Comparison of ENCODE assay signal across 1 cellular context in genomic region chr1:236795757-236796719, GRCh38.
TF ChIP-seq lines count a peak whose summit lies in the region.

No MANE protein-coding gene starts in this region.

TF ChIP-seq in HEK293, 187 proteins besides CTCF, POLR2A, EP300 and RAD21 (continued from another document and continues in another):
- TF ChIP-seq ZNF394 (tag by site-specific recombination; IDR thresholded peaks at IDR 0.05; ENCODE audit: borderline replicate concordance) (no peak), ZNF830 (tag by site-specific recombination; IDR thresholded peaks at IDR 0.05; ENCODE audit: low read depth) (no peak), ZSCAN16 (tag by site-specific recombination; IDR thresholded peaks at IDR 0.05) (no peak), ZNF560 (tag by site-specific recombination; IDR thresholded peaks at IDR 0.05; ENCODE audit: borderline replicate concordance) (no peak), ZNF776 (tag by site-specific recombination; IDR thresholded peaks at IDR 0.05; ENCODE audit: borderline replicate concordance) (no peak), ZNF16 (tag by site-specific recombination; IDR thresholded peaks at IDR 0.05; ENCODE audit: low read depth) (no peak), ZNF280C (tag by site-specific recombination; IDR thresholded peaks at IDR 0.05) (no peak), ZBTB48 (tag by site-specific recombination; IDR thresholded peaks at IDR 0.05) (no peak), KLF9 (tag by site-specific recombination; IDR thresholded peaks at IDR 0.05; ENCODE audit: low read depth) (no peak), ZNF248 (tag by site-specific recombination; IDR thresholded peaks at IDR 0.05) (no peak), ZBTB26 (tag by site-specific recombination; optimal IDR thresholded peaks at IDR 0.05) (peak; percentile 42), ZNF449 (tag by site-specific recombination; IDR thresholded peaks at IDR 0.05) (no peak; the same call in 1 of the 2 replicates), ZNF843 (tag by site-specific recombination; IDR thresholded peaks at IDR 0.05) (no peak), ZXDB (tag by site-specific recombination; IDR thresholded peaks at IDR 0.05) (no peak), ZNF639 (tag by site-specific recombination; IDR thresholded peaks at IDR 0.05) (no peak; the same call in 1 of the 2 replicates), ZNF670 (tag by site-specific recombination; IDR thresholded peaks at IDR 0.05; ENCODE audit: low read depth) (no peak), ZNF18 (tag by site-specific recombination; IDR thresholded peaks at IDR 0.05) (no peak), ZNF558 (tag by site-specific recombination; IDR thresholded peaks at IDR 0.05) (no peak), ZNF529 (tag by site-specific recombination; IDR thresholded peaks at IDR 0.05; ENCODE audit: insufficient replicate concordance) (no peak), OVOL3 (tag by site-specific recombination; IDR thresholded peaks at IDR 0.05) (no peak), ZNF24 (tag by site-specific recombination; IDR thresholded peaks at IDR 0.05) (0 out of 2 replicates have a peak, but pooled peaks have one; percentile 2), ELK4 (IDR thresholded peaks at IDR 0.05; ENCODE audit: borderline replicate concordance, low read depth, low read length) (no peak), PRDM2 (tag by site-specific recombination; IDR thresholded peaks at IDR 0.05; ENCODE audit: borderline replicate concordance) (no peak), ZNF654 (tag by site-specific recombination; IDR thresholded peaks at IDR 0.05; ENCODE audit: low read depth) (no peak), ZNF2 (tag by site-specific recombination; IDR thresholded peaks at IDR 0.05) (no peak), ZNF157 (tag by site-specific recombination; IDR thresholded peaks at IDR 0.05) (no peak), AEBP2 (tag by site-specific recombination; IDR thresholded peaks at IDR 0.05; ENCODE audit: borderline replicate concordance) (no peak), PATZ1 (tag by site-specific recombination; IDR thresholded peaks at IDR 0.05) (no peak; the same call in 1 of the 2 replicates), KLF1 (tag by site-specific recombination; IDR thresholded peaks at IDR 0.05) (peak; percentile 29; the same call in 1 of the 2 replicates), ZNF302 (tag by site-specific recombination; IDR thresholded peaks at IDR 0.05; ENCODE audit: low read depth) (no peak), SALL2 (tag by site-specific recombination; IDR thresholded peaks at IDR 0.05; ENCODE audit: borderline replicate concordance) (no peak), ZNF488 (tag by site-specific recombination; IDR thresholded peaks at IDR 0.05) (no peak), ZNF211 (tag by site-specific recombination; IDR thresholded peaks at IDR 0.05; ENCODE audit: low read depth) (no peak), ZNF792 (tag by site-specific recombination; IDR thresholded peaks at IDR 0.05) (no peak)
